In the genomic region with DNA sequence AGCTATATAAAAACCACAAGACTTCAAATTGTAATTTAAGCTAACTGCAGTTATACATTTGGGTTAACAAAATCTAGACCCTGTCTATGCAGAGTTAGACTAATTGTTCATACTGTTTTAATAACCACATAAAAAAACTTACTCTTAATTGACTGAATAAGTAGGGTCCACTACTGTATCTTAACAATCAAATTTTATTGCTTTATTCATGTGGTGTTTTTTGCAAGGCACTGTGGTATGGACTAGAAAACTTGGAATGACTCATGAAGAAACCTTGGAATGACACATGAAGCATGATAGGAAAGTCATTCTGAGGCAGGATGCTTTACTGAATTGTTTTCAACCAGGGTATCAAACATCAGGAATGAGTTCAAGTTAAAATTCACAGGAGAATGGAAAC, we compare ENCODE assay signal across 8 cellular contexts. TPM values are rescaled to one million over a fixed set of nuclear protein-coding genes. Genes with fewer than 3 reads are reported as not detected.
DNase-seq lines count a peak whose midpoint lies in the region; ATAC-seq and TF ChIP-seq lines count a peak whose summit lies in the region.

No MANE protein-coding gene starts in this region.

- DNase-seq in ACHN (peak; percentile 63), H9 (no peak), immature natural killer cell (no peak), NCI-H2107 treated with DMSO at 0.1 percent for 48 hours (lab: John Stamatoyannopoulos, UW; ENCODE audit: unreplicated experiment) (no peak), HT-29 (ENCODE audit: low spot score) (no peak)
- no peak for DNase-seq in activated naive CD8-positive, alpha-beta T cell treated with anti-CD3 and anti-CD28 coated beads for 36 hours
- no peak for DNase-seq in stimulated activated CD4-positive, alpha-beta T cell treated with anti-CD3 and anti-CD28 coated beads, Interleukin-15, amount 100 ng/mL, for 24 hours

- H3K4me1 Mint-ChIP-seq in H9 (peaks cover 16 to 19% of the 10 kb centered on the region in 2 experiments), immature natural killer cell (peaks cover 48 to 75% of the 10 kb centered on the region in 2 donors)
- H3K4me1 Mint-ChIP-seq in activated naive CD8-positive, alpha-beta T cell treated with anti-CD3 and anti-CD28 coated beads for 36 hours: peaks cover 44% of the 10 kb centered on the region

- H3K36me3 Mint-ChIP-seq in H9 (ENCODE audit: insufficient read depth in 1 of 3, low read depth in 3 of 3) (peaks cover 4 to 23% (median 20%) of the 10 kb centered on the region in 3 experiments; a peak in 6 of 7 replicates), immature natural killer cell (peaks cover 0 to 3% (median 0%) of the 10 kb centered on the region in 3 donors)
- peaks cover 55% of the 10 kb centered on the region for H3K36me3 Mint-ChIP-seq in activated naive CD8-positive, alpha-beta T cell treated with anti-CD3 and anti-CD28 coated beads for 36 hours

- H3K4me2 ChIP-seq in H9 (ENCODE audit: insufficient read depth, insufficient read length, low read length): no peak overlapping the region

- no peak overlapping the region for H3K27ac ChIP-seq in H9 (ENCODE audit: insufficient read length, low read depth, low read length)

- H3K27me3 ChIP-seq in H9 (ENCODE audit: insufficient read depth, low read length): no peaks in the 10 kb centered on the region

- H3K9ac ChIP-seq in H9 (ENCODE audit: extremely low read depth, insufficient read length, low read length): no peak overlapping the region

- H3K9me3 Mint-ChIP-seq in H9 (no peaks in the 10 kb centered on the region; a peak in 1 of 5 replicates), immature natural killer cell (no peaks in the 10 kb centered on the region)
- H3K9me3 Mint-ChIP-seq in activated naive CD8-positive, alpha-beta T cell treated with anti-CD3 and anti-CD28 coated beads for 36 hours: no peaks in the 10 kb centered on the region

- H3T11ph ChIP-seq in H9 (ENCODE audit: low read length): no peak overlapping the region

- H2AK5ac ChIP-seq in H9 (ENCODE audit: insufficient read length, low read length): no peak overlapping the region

- no peaks in the 10 kb centered on the region for H3K23me2 ChIP-seq in H9 (ENCODE audit: insufficient read length, low read depth, low read length, poor library complexity, severe bottlenecking)

- no peak overlapping the region for H4K91ac ChIP-seq in H9 (ENCODE audit: insufficient read length, low read depth, low read length)

- H3K4me1 ChIP-seq in H9 (ENCODE audit: insufficient read depth, low read length): no peaks in the 10 kb centered on the region

- no peak overlapping the region for H2BK15ac ChIP-seq in H9 (ENCODE audit: low read depth, low read length)

- peak overlapping the region; percentile 50 to 84; a peak in 3 of 5 replicates for H3K4me3 Mint-ChIP-seq in H9
- H3K4me3 Mint-ChIP-seq in activated naive CD8-positive, alpha-beta T cell treated with anti-CD3 and anti-CD28 coated beads for 36 hours: peak overlapping the region; percentile 93
- H3K4me3 Mint-ChIP-seq in immature natural killer cell: peak overlapping the region; percentile 50 to 98 (median 95)

- H3K27ac Mint-ChIP-seq in H9 (0 out of 7 replicates have a peak overlapping the region, but pooled peaks of 1 of the 3 experiments have one; percentile 39), immature natural killer cell (peak overlapping the region; percentile 53 to 99 (median 76))
- H3K27ac Mint-ChIP-seq in activated naive CD8-positive, alpha-beta T cell treated with anti-CD3 and anti-CD28 coated beads for 36 hours: peak overlapping the region; percentile 72

- no peak overlapping the region for H3K18ac ChIP-seq in H9 (ENCODE audit: insufficient read length, low read depth, low read length)

- no peak overlapping the region for H2BK5ac ChIP-seq in H9 (ENCODE audit: insufficient read length, low read length)

- H4K8ac ChIP-seq in H9 (replicated peaks; ENCODE audit: insufficient read length, low read depth, low read length): no peak overlapping the region

- no peak overlapping the region for H4K5ac ChIP-seq in H9 (ENCODE audit: insufficient read length, low read depth, low read length)

- no peak for TF ChIP-seq CTCF in H9 (conservative IDR thresholded peaks at IDR 0.05)

- H2BK12ac ChIP-seq in H9 (ENCODE audit: insufficient read length, low read depth, low read length): no peak overlapping the region

- H3K23ac ChIP-seq in H9 (ENCODE audit: insufficient read length, low read depth, low read length): no peak overlapping the region

- no peak overlapping the region for H3K14ac ChIP-seq in H9 (ENCODE audit: insufficient read depth, low read length)

- no peaks in the 10 kb centered on the region for H3K9me3 ChIP-seq in H9 (ENCODE audit: control insufficient read depth, low read depth, low read length)

- H3K56ac ChIP-seq in H9 (ENCODE audit: insufficient read length, low read depth, low read length): no peak overlapping the region

- no peak overlapping the region for H2BK120ac ChIP-seq in H9 (ENCODE audit: low read depth, low read length, poor library complexity, severe bottlenecking)

- in situ Hi-C loops in ACHN (cut with HindIII; ENCODE audit: low pct_ligation_motif_present, low pct_unique_long_range_greater_than_20kb, low sequenced_read_pairs): no loop called here

- no peak overlapping the region for H2AFZ ChIP-seq in H9 (ENCODE audit: low read length)

- H3K79me1 ChIP-seq in H9 (ENCODE audit: insufficient read depth, low read depth, low read length, poor library complexity, severe bottlenecking): no peaks in the 10 kb centered on the region

- H3K79me2 ChIP-seq in H9 (ENCODE audit: insufficient read depth, low read length): peaks cover 13% of the 10 kb centered on the region; the same call in 1 of the 2 replicates

- no peaks in the 10 kb centered on the region for H4K20me1 ChIP-seq in H9 (ENCODE audit: control insufficient read depth, insufficient read depth, insufficient read length)

- H3K27me3 Mint-ChIP-seq in H9 (ENCODE audit: low read depth) (no peaks in the 10 kb centered on the region; the same call in 1 of the 2 replicates), immature natural killer cell (ENCODE audit: low read depth in 3 of 3) (peaks cover 4 to 16% (median 11%) of the 10 kb centered on the region in 3 donors)
- no peaks in the 10 kb centered on the region for H3K27me3 Mint-ChIP-seq in activated naive CD8-positive, alpha-beta T cell treated with anti-CD3 and anti-CD28 coated beads for 36 hours

- no peak overlapping the region for H2BK20ac ChIP-seq in H9 (ENCODE audit: low read depth, low read length, poor library complexity, severe bottlenecking)

- no peak for ATAC-seq in HG03571 (IDR thresholded peaks at IDR 0.05; ENCODE audit: unreplicated experiment)

- no peak overlapping the region for H3K4ac ChIP-seq in H9 (ENCODE audit: low read depth, low read length)

RNA-seq across cellular contexts. Expression of a gene that starts 2.3 kb away (rescaled TPM):
- total RNA-seq in H9 (2021): 78.5 and 84.8 TPM in 2 replicates
- total RNA-seq in activated naive CD8-positive, alpha-beta T cell treated with anti-CD3 and anti-CD28 coated beads for 36 hours: 100 to 1,000 TPM; 121 to 123 TPM
- polyA plus RNA-seq in immature natural killer cell: 100 to 1,000 TPM; 142 to 187 (median 165) TPM
- total RNA-seq in HT-29 (2014; rRNA removed; shearing (Covaris generic)): 577 and 600 TPM in 2 replicates

RNA-seq across cellular contexts. Expression of a gene that starts 2.5 kb away (rescaled TPM):
- 73.9 and 74.1 TPM in 2 replicates for total RNA-seq in H9 (2021)
- 100 to 1,000 TPM; 147 to 149 TPM for total RNA-seq in activated naive CD8-positive, alpha-beta T cell treated with anti-CD3 and anti-CD28 coated beads for 36 hours
- 10 to 100 TPM; 31.3 to 39.4 (median 35.8) TPM for polyA plus RNA-seq in immature natural killer cell
- total RNA-seq in HT-29 (2014; rRNA removed; shearing (Covaris generic)): 94.5 and 104 TPM in 2 replicates

RNA-seq across cellular contexts. Expression of a gene that starts 59.1 kb away (rescaled TPM):
- 73.8 and 79.1 TPM in 2 replicates for total RNA-seq in H9 (2021)
- total RNA-seq in activated naive CD8-positive, alpha-beta T cell treated with anti-CD3 and anti-CD28 coated beads for 36 hours: 100 to 1,000 TPM; 107 to 110 TPM
- 100 to 1,000 TPM; 421 to 768 (median 558) TPM for polyA plus RNA-seq in immature natural killer cell
- 103 and 104 TPM in 2 replicates for total RNA-seq in HT-29 (2014; rRNA removed; shearing (Covaris generic))
